Comparison of ENCODE assay signal across 9 cellular contexts in the genomic region with DNA sequence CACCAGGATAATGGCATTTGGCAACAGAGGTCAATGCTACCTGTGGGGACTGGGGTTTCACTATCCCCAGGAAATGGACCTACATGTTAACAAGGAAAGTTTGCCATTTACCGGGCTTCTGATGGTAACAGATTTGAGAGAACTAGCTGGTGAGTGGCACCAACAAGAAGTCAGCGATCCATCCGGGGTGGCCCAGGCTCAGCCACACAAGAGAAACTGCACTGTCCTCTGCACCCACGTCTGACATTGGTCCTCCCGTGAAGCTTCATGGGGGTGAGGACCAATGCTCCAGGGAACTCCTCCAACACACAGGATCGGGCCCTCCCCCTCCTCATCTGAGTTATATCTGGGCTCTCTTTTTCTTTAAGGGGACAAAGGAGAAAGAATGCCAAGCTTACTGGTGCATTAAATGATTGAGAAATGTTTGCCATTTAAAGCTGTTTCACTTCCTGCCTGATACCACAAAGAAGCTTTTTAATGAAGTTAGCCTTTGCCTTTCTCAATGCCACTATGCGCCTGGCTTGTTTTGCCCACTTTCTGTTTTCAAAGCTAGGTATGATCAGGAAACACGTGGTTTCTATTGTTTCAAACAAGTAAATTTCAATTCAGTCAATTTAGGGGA.
A peak's percentile ranks its signal among the peaks of the same experiment; 100 is the strongest.
DNase-seq lines count a peak whose midpoint lies in the region; ATAC-seq and TF ChIP-seq lines count a peak whose summit lies in the region.
"Had no signal": no experiment of that assay in that cellular context is flagged by ENCODE, and none has a peak within 500 bp of the region (broad histone marks: within the 10 kb centered on the region; RNA-seq: fewer than 3 reads in every experiment).

No MANE protein-coding gene starts in this region.

- 86% methylated on average over 8 of the region's 8 CpGs for WGBS in smooth muscle cell (ENCODE audit: low lambda C conversion rate)

- no peak overlapping the region for H2AFZ ChIP-seq in smooth muscle cell (ENCODE audit: low read depth)

- DNase-seq in GM12865 (ENCODE audit: low read depth) (peak; percentile 88), adipocyte (ENCODE audit: low read depth) (peak; percentile 18), smooth muscle cell (lab: John Stamatoyannopoulos, UW; ENCODE audit: unreplicated experiment) (no peak), NCI-H748 treated with DMSO at 0.1 percent for 48 hours (lab: John Stamatoyannopoulos, UW) (no peak), NCI-H446 treated with DMSO at 0.1 percent for 48 hours (lab: John Stamatoyannopoulos, UW) (no peak), SJCRH30 (no peak)

- no peak overlapping the region for H3K27ac ChIP-seq in smooth muscle cell (ENCODE audit: low read depth)
- no peak overlapping the region for H3K27ac ChIP-seq in SJCRH30

- peak overlapping the region; percentile 8 for H3K4me2 ChIP-seq in smooth muscle cell

- H3F3A ChIP-seq in smooth muscle cell (ENCODE audit: low read depth): peaks cover 12% of the 10 kb centered on the region

- H3K9me3 ChIP-seq in adipocyte (ENCODE audit: control insufficient read depth, low read length): no peaks in the 10 kb centered on the region
- H3K9me3 ChIP-seq in smooth muscle cell (replicated peaks; ENCODE audit: low read depth): no peaks in the 10 kb centered on the region
- no peaks in the 10 kb centered on the region for H3K9me3 ChIP-seq in SJCRH30 (replicated peaks)

- no peaks in the 10 kb centered on the region for H4K20me1 ChIP-seq in smooth muscle cell (ENCODE audit: low read depth)

- peak overlapping the region; percentile 36 for H3K4me3 ChIP-seq in GM12865 (ENCODE audit: low read depth, low read length)
- no peak overlapping the region for H3K4me3 ChIP-seq in adipocyte (ENCODE audit: low read length)
- H3K4me3 ChIP-seq in smooth muscle cell: no peak overlapping the region
- H3K4me3 ChIP-seq in SJCRH30: no peak overlapping the region
- H3K4me3 ChIP-seq: K562 had no signal

- no peaks in the 10 kb centered on the region for H3K27me3 ChIP-seq in adipocyte (replicated peaks; ENCODE audit: control insufficient read depth, insufficient read depth, low read length)
- H3K27me3 ChIP-seq in smooth muscle cell (ENCODE audit: low read depth): no peaks in the 10 kb centered on the region
- H3K27me3 ChIP-seq in SJCRH30: 0 out of 2 replicates have a peak, but pooled peaks cover 8% of the 10 kb centered on the region

- H3K4me1 ChIP-seq in adipocyte (ENCODE audit: control insufficient read depth, insufficient read depth, low read length) (peaks cover 21% of the 10 kb centered on the region), smooth muscle cell (ENCODE audit: low read depth) (peaks cover 5% of the 10 kb centered on the region), SJCRH30 (no peaks in the 10 kb centered on the region)

- ATAC-seq in GM21381 (IDR thresholded peaks at IDR 0.05; ENCODE audit: unreplicated experiment) (peak; percentile 49), HG03565 (IDR thresholded peaks at IDR 0.05; ENCODE audit: unreplicated experiment) (peak; percentile 43)
- ATAC-seq: K562 had no signal

- H3K9ac ChIP-seq in adipocyte (ENCODE audit: low read length) (no peak overlapping the region), smooth muscle cell (ENCODE audit: low read depth) (no peak overlapping the region)

- TF ChIP-seq CTCF in GM12865 (IDR thresholded peaks at IDR 0.05; ENCODE audit: insufficient read depth, low read depth, low read length, missing control alignments): no peak
- TF ChIP-seq CTCF in smooth muscle cell (IDR thresholded peaks at IDR 0.05; ENCODE audit: borderline replicate concordance, insufficient read depth, poor library complexity, severe bottlenecking): no peak

- no peaks in the 10 kb centered on the region for H3K79me2 ChIP-seq in smooth muscle cell (ENCODE audit: low read depth)

- H3K36me3 ChIP-seq in adipocyte (ENCODE audit: control insufficient read depth, insufficient read depth, low read length, severe bottlenecking) (no peaks in the 10 kb centered on the region), smooth muscle cell (ENCODE audit: low read depth) (no peaks in the 10 kb centered on the region), SJCRH30 (no peaks in the 10 kb centered on the region)

Comparison
In these comparisons a context has a peak if more than half of its experiments do, and no peak if none do; other contexts are left out.
1. DNase-seq: peak in GM12865 (single experiment) and adipocyte (single experiment); none in smooth muscle cell (single experiment), NCI-H748 treated with DMSO at 0.1 percent for 48 hours (single experiment), NCI-H446 treated with DMSO at 0.1 percent for 48 hours (single experiment) and SJCRH30 (0 of 2).